1 cellular context compared by ENCODE assay signal in genomic region chr15:92796163-92796611, GRCh38.
TF ChIP-seq lines count a peak whose summit lies in the region.

No MANE protein-coding gene starts in this region.

TF ChIP-seq in HepG2, 621 proteins besides CTCF, POLR2A, EP300 and RAD21 (continued from another document):
- TF ChIP-seq TFDP2 (CRISPR knock-in tag; IDR thresholded peaks at IDR 0.05), result 0 out of 2 replicates have a peak, but pooled peaks have one; percentile 14
- TF ChIP-seq BCL6 (CRISPR knock-in tag; IDR thresholded peaks at IDR 0.05), result peak; percentile 80
- TF ChIP-seq ZNF33A (CRISPR knock-in tag; IDR thresholded peaks at IDR 0.05; ENCODE audit: borderline replicate concordance), result no peak
- TF ChIP-seq ZNF629 (CRISPR knock-in tag; conservative IDR thresholded peaks at IDR 0.05), result no peak
- TF ChIP-seq ZNF142 (CRISPR knock-in tag; IDR thresholded peaks at IDR 0.05), result 0 out of 2 replicates have a peak, but pooled peaks have one; percentile 15
- no peak for TF ChIP-seq ZNF337 (CRISPR knock-in tag; IDR thresholded peaks at IDR 0.05; ENCODE audit: borderline replicate concordance, low read depth)
- no peak for TF ChIP-seq ZNF318 (CRISPR knock-in tag; IDR thresholded peaks at IDR 0.05)
- no peak for TF ChIP-seq RNF2 (conservative IDR thresholded peaks at IDR 0.05; ENCODE audit: low read depth)
- 0 out of 2 replicates have a peak, but pooled peaks have one; percentile 6 for TF ChIP-seq KMT2B (CRISPR knock-in tag; IDR thresholded peaks at IDR 0.05)
- TF ChIP-seq BRCA1 (CRISPR knock-in tag; IDR thresholded peaks at IDR 0.05), result no peak
- TF ChIP-seq FIP1L1 (IDR thresholded peaks at IDR 0.05; ENCODE audit: borderline replicate concordance, insufficient read depth, low read depth, low read length), result 0 out of 2 replicates have a peak, but pooled peaks have one; percentile 66
- TF ChIP-seq, protein P1, sequence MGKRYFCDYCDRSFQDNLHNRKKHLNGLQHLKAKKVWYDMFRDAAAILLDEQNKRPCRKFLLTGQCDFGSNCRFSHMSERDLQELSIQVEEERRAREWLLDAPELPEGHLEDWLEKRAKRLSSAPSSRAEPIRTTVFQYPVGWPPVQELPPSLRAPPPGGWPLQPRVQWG (CRISPR knock-in tag; IDR thresholded peaks at IDR 0.05; ENCODE audit: borderline replicate concordance, low read depth), result no peak
- no peak for TF ChIP-seq ZNF230 (CRISPR knock-in tag; IDR thresholded peaks at IDR 0.05)
- 0 out of 2 replicates have a peak, but pooled peaks have one; percentile 3 for TF ChIP-seq HOXA3 (CRISPR knock-in tag; IDR thresholded peaks at IDR 0.05)
- 0 out of 2 replicates have a peak, but pooled peaks have one; percentile 19 for TF ChIP-seq HDAC1 (CRISPR knock-in tag; IDR thresholded peaks at IDR 0.05)
- no peak for TF ChIP-seq PAX8 (CRISPR knock-in tag; IDR thresholded peaks at IDR 0.05; ENCODE audit: borderline replicate concordance)
- TF ChIP-seq, protein P2, sequence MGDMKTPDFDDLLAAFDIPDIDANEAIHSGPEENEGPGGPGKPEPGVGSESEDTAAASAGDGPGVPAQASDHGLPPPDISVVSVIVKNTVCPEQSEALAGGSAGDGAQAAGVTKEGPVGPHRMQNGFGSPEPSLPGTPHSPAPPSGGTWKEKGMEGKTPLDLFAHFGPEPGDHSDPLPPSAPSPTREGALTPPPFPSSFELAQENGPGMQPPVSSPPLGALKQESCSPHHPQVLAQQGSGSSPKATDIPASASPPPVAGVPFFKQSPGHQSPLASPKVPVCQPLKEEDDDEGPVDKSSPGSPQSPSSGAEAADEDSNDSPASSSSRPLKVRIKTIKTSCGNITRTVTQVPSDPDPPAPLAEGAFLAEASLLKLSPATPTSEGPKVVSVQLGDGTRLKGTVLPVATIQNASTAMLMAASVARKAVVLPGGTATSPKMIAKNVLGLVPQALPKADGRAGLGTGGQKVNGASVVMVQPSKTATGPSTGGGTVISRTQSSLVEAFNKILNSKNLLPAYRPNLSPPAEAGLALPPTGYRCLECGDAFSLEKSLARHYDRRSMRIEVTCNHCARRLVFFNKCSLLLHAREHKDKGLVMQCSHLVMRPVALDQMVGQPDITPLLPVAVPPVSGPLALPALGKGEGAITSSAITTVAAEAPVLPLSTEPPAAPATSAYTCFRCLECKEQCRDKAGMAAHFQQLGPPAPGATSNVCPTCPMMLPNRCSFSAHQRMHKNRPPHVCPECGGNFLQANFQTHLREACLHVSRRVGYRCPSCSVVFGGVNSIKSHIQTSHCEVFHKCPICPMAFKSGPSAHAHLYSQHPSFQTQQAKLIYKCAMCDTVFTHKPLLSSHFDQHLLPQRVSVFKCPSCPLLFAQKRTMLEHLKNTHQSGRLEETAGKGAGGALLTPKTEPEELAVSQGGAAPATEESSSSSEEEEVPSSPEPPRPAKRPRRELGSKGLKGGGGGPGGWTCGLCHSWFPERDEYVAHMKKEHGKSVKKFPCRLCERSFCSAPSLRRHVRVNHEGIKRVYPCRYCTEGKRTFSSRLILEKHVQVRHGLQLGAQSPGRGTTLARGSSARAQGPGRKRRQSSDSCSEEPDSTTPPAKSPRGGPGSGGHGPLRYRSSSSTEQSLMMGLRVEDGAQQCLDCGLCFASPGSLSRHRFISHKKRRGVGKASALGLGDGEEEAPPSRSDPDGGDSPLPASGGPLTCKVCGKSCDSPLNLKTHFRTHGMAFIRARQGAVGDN (CRISPR knock-in tag; IDR thresholded peaks at IDR 0.05), result 0 out of 2 replicates have a peak, but pooled peaks have one; percentile 8
- TF ChIP-seq RORA (CRISPR knock-in tag; IDR thresholded peaks at IDR 0.05), result no peak
- 0 out of 2 replicates have a peak, but pooled peaks have one; percentile 11 for TF ChIP-seq ZNF644 (CRISPR knock-in tag; IDR thresholded peaks at IDR 0.05; ENCODE audit: low read depth)
